ENCODE assay signal across 23 cellular contexts in genomic region chr4:46656071-46656470, GRCh38.
DNase-seq lines count a peak whose midpoint lies in the region; ATAC-seq, FAIRE-seq and TF ChIP-seq lines count a peak whose summit lies in the region.
"Had no signal": no experiment of that assay in that cellular context is flagged by ENCODE, and none has a peak within 500 bp of the region (broad histone marks: within the 10 kb centered on the region; RNA-seq: fewer than 3 reads in every experiment).

No MANE protein-coding gene starts in this region.

- peak overlapping the region in 2 of 4 donors; percentile 65 to 69 for H3K27ac ChIP-seq in Peyer's patch
- H3K27ac ChIP-seq: HL-60, SK-N-MC had no signal

- H3K4me1 ChIP-seq in Peyer's patch = peaks cover 0 to 6% (median 0%) of the 10 kb centered on the region in 4 donors
- H3K4me1 ChIP-seq: BE2C had no signal

- intact Hi-C loops in left colon (cut with DNase I, micrococcal nuclease) = no loop called here

- no peak overlapping the region for H3K4me3 ChIP-seq in Peyer's patch
- H3K4me3 ChIP-seq: SK-N-MC had no signal

- H3K27me3 ChIP-seq in Peyer's patch = no peaks in the 10 kb centered on the region
- H3K27me3 ChIP-seq: BE2C had no signal

- no peaks in the 10 kb centered on the region for H3K36me3 ChIP-seq in Peyer's patch
- H3K36me3 ChIP-seq: BE2C had no signal

- FAIRE-seq in urothelium cell line (lab: Jason Lieb, UNC) = no peak
- FAIRE-seq: GM18507 had no signal

- TF ChIP-seq CTCF in Peyer's patch (IDR thresholded peaks at IDR 0.05) = no peak

- peak; percentile 49 for ATAC-seq in GM18520 (IDR thresholded peaks at IDR 0.05; ENCODE audit: unreplicated experiment)
- peak; percentile 96 for ATAC-seq in left colon
- ATAC-seq: Right ventricle myocardium inferior had no signal

- TF ChIP-seq POLR2A in Peyer's patch (IDR thresholded peaks at IDR 0.05) = no peak

- peak; percentile 6 for DNase-seq in HuH-7 (ENCODE audit: low spot score)
- DNase-seq in left colon = no peak
- DNase-seq in urothelium cell line (ENCODE audit: low spot score) = no peak
- DNase-seq in NCI-H187 treated with DMSO at 0.1 percent for 48 hours (lab: John Stamatoyannopoulos, UW) = no peak
- DNase-seq in D341Med (ENCODE audit: low spot score) = no peak
- no peak for DNase-seq in Peyer's patch
- DNase-seq: BE2C, DMS 273 treated with DMSO at 0.1 percent for 48 hours, GOT3, KG1, NCI-H1092 treated with DMSO at 0.1 percent for 48 hours, NCI-H146, NCI-H2029 treated with DMSO at 0.1 percent for 48 hours, NCI-H226, NCI-H510A treated with DMSO at 0.1 percent for 48 hours, NCI-H82, SW 1271, T-helper 2 cell had no signal

- H3K9me3 ChIP-seq in Peyer's patch = no peaks in the 10 kb centered on the region
- H3K9me3 ChIP-seq: BE2C had no signal
